ENCODE assay signal across 17 cellular contexts in the genomic region with DNA sequence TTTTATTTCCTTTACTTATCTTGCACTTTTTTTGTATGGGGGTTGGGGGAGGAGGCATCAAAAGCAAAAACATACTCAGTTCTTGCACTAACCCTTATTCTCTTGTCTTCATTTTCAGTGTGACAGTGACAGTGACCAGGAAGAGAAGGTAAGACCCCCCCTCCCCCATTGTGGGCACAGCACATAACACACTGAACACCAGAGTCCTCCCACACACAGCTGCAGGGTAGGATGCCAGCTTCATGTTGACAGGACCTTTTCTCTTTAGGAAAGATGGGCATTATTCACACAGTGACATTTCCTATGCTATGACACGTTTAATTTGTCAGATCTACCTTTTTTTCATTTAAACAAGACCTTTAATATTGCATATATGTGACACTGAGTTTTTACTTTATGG.
DNase-seq lines count a peak whose midpoint lies in the region; ATAC-seq and TF ChIP-seq lines count a peak whose summit lies in the region.
"Had no signal": no experiment of that assay in that cellular context is flagged by ENCODE, and none has a peak within 500 bp of the region (broad histone marks: within the 10 kb centered on the region; RNA-seq: fewer than 3 reads in every experiment).

No MANE protein-coding gene starts in this region.

- H3F3A ChIP-seq in SK-N-SH (replicated peaks; ENCODE audit: insufficient read depth) = no peaks in the 10 kb centered on the region

- CTCF ChIA-PET in SK-N-SH (lab: Yijun Ruan, JAX) = interaction anchor here (1.3 to 1.4 kb wide), 2 partner anchors 53 to 70 kb away, joined by 3 read pairs; no protein-coding TSS in a partner anchor

- H3K27me3 Mint-ChIP-seq in brain = peaks cover 3% of the 10 kb centered on the region
- H3K27me3 Mint-ChIP-seq: B cell, IgD-negative memory B cell had no signal

- peaks cover 79% of the 10 kb centered on the region for H3K4me1 Mint-ChIP-seq in brain
- H3K4me1 Mint-ChIP-seq: CD14-positive monocyte, IgD-negative memory B cell had no signal

- no peak overlapping the region for H3K4me2 ChIP-seq in SK-N-SH
- H3K4me2 ChIP-seq in BLaER1 = peak overlapping the region; percentile 84
- H3K4me2 ChIP-seq in KMS-11 = 0 out of 2 replicates have a peak overlapping the region, but pooled peaks have one; percentile 5

- H2AFZ ChIP-seq in SK-N-SH (ENCODE audit: low read depth) = no peak overlapping the region
- H2AFZ ChIP-seq in KMS-11 (ENCODE audit: low read depth) = no peak overlapping the region
- H2AFZ ChIP-seq: GM23248 had no signal

- TF ChIP-seq CTCF in SK-N-SH (IDR thresholded peaks at IDR 0.05) = no peak
- no peak for TF ChIP-seq CTCF in KMS-11 (conservative IDR thresholded peaks at IDR 0.05; ENCODE audit: low read depth, low read length)
- no peak for TF ChIP-seq CTCF in brain (conservative IDR thresholded peaks at IDR 0.05)
- TF ChIP-seq CTCF in ascending aorta (IDR thresholded peaks at IDR 0.05) = no peak

- H3K9ac ChIP-seq in SK-N-SH (no peak overlapping the region), BLaER1 (no peak overlapping the region), KMS-11 (no peak overlapping the region)
- H3K9ac ChIP-seq: GM23248 had no signal

- H3K9me3 Mint-ChIP-seq in brain = peaks cover 0 to 3% (median 0%) of the 10 kb centered on the region in 5 experiments
- H3K9me3 Mint-ChIP-seq: CD8-positive, alpha-beta T cell; IgD-negative memory B cell had no signal

- peaks cover 3% of the 10 kb centered on the region for H3K36me3 Mint-ChIP-seq in brain
- H3K36me3 Mint-ChIP-seq: CD14-positive monocyte; CD8-positive, alpha-beta T cell had no signal

- H3K27me3 ChIP-seq in SK-N-SH (ENCODE audit: insufficient read depth) (no peaks in the 10 kb centered on the region), BLaER1 (no peaks in the 10 kb centered on the region), KMS-11 (ENCODE audit: insufficient read depth, low read depth) (no peaks in the 10 kb centered on the region), ascending aorta (no peaks in the 10 kb centered on the region)

- H3K27ac ChIP-seq in SK-N-SH (ENCODE audit: low read depth in 2 of 2, low read length in 1 of 2) (peak overlapping the region in 1 of 2 experiments; percentile 24; a peak in 1 of 4 replicates), BLaER1 (0 out of 2 replicates have a peak overlapping the region, but pooled peaks have one; percentile 66), KMS-11 (no peak overlapping the region), ascending aorta (no peak overlapping the region)
- H3K27ac ChIP-seq: GM23248 had no signal

- intact Hi-C loops in ascending aorta (cut with DNase I) = no loop called here

- no peaks in the 10 kb centered on the region for H3K9me2 ChIP-seq in SK-N-SH

- H3K9me3 ChIP-seq in SK-N-SH (no peaks in the 10 kb centered on the region), BLaER1 (no peaks in the 10 kb centered on the region), ascending aorta (no peaks in the 10 kb centered on the region)
- H3K9me3 ChIP-seq: HAP-1 had no signal

- peak overlapping the region in 3 of 5 experiments; percentile 21 to 83 (median 70) for H3K27ac Mint-ChIP-seq in brain
- H3K27ac Mint-ChIP-seq: B cell; CD14-positive monocyte; CD8-positive, alpha-beta T cell; IgD-negative memory B cell had no signal

- WGBS in SK-N-SH (ENCODE audit: low lambda C conversion rate) = 59% methylated on average over 1 of the region's 1 CpG

- no peaks in the 10 kb centered on the region for H4K20me1 ChIP-seq in SK-N-SH (ENCODE audit: insufficient read depth)
- no peaks in the 10 kb centered on the region for H4K20me1 ChIP-seq in BLaER1
- no peaks in the 10 kb centered on the region for H4K20me1 ChIP-seq in KMS-11 (ENCODE audit: insufficient read depth)

- H3K4me3 ChIP-seq in SK-N-SH (ENCODE audit: low read depth in 2 of 2, low read length in 1 of 2) = no peak overlapping the region
- H3K4me3 ChIP-seq in BLaER1 = no peak overlapping the region
- no peak overlapping the region for H3K4me3 ChIP-seq in KMS-11 (IDR thresholded peaks at IDR 0.05; ENCODE audit: insufficient read depth, low read depth, low read length)
- H3K4me3 ChIP-seq in ascending aorta = no peak overlapping the region
- H3K4me3 ChIP-seq: GM23248, HAP-1 had no signal

- H3K4me1 ChIP-seq in SK-N-SH (ENCODE audit: control insufficient read depth in 1 of 2, insufficient read depth in 2 of 2, low read depth in 1 of 2, low read length in 1 of 2) (peaks cover 0 to 26% of the 10 kb centered on the region in 2 experiments; a peak in 2 of 4 replicates), BLaER1 (peaks cover 93% of the 10 kb centered on the region), KMS-11 (ENCODE audit: low read depth, poor library complexity, severe bottlenecking) (peaks cover 13% of the 10 kb centered on the region), ascending aorta (no peaks in the 10 kb centered on the region)
- H3K4me1 ChIP-seq: HAP-1 had no signal

- no peak for TF ChIP-seq RAD21 in SK-N-SH (IDR thresholded peaks at IDR 0.05; ENCODE audit: low read length)

- no peak for TF ChIP-seq EP300 in SK-N-SH (IDR thresholded peaks at IDR 0.05; ENCODE audit: borderline replicate concordance in 1 of 2, low read depth in 1 of 2, low read length in 1 of 2)

- H3K79me2 ChIP-seq in SK-N-SH (ENCODE audit: insufficient read depth) = no peaks in the 10 kb centered on the region
- H3K79me2 ChIP-seq in KMS-11 (ENCODE audit: insufficient read depth, low read depth) = no peaks in the 10 kb centered on the region

- ATAC-seq in SK-N-SH treated with all-trans-retinoic acid at 6 μM for 48 hours = no peak
- ATAC-seq: CD8-positive, alpha-beta T cell; HepG2 had no signal

- no peak for DNase-seq in SK-N-SH
- DNase-seq in C1 segment of cervical spinal cord (lab: John Stamatoyannopoulos, UW) = no peak
- no peak for DNase-seq in cerebellar nuclear complex (lab: John Stamatoyannopoulos, UW)
- no peak for DNase-seq in ascending aorta (ENCODE audit: low spot score in 2 of 2)
- DNase-seq: 8988T; Calu3; CD8-positive, alpha-beta T cell; GM23248 had no signal

- no peak overlapping the region for H3K4me3 Mint-ChIP-seq in brain
- H3K4me3 Mint-ChIP-seq: B cell; CD14-positive monocyte; CD8-positive, alpha-beta T cell; IgD-negative memory B cell had no signal

- POLR2A ChIA-PET in SK-N-SH (lab: Yijun Ruan, JAX) = no interaction called here

- H3K36me3 ChIP-seq in SK-N-SH (replicated peaks in 1 of 2; ENCODE audit: control insufficient read depth in 1 of 2, insufficient read depth in 2 of 2, low read length in 1 of 2) (no peaks in the 10 kb centered on the region), BLaER1 (no peaks in the 10 kb centered on the region), KMS-11 (ENCODE audit: insufficient read depth) (no peaks in the 10 kb centered on the region), ascending aorta (no peaks in the 10 kb centered on the region)
- H3K36me3 ChIP-seq: HAP-1 had no signal

TF ChIP-seq in SK-N-SH, 30 proteins besides CTCF, POLR2A, EP300 and RAD21:
- TF ChIP-seq CHD2 (IDR thresholded peaks at IDR 0.05; ENCODE audit: low read length, partially characterized antibody) = peak; percentile 22
- no peak for TF ChIP-seq MAX (IDR thresholded peaks at IDR 0.05; ENCODE audit: low read depth)
TF ChIP-seq in SK-N-SH: peak in this region for 1.

TF ChIP-seq in SK-N-SH treated with all-trans-retinoic acid at 6 μM for 48 hours, 23 proteins besides CTCF, POLR2A, EP300 and RAD21 (continues in another document):
- no peak for TF ChIP-seq PPARA (CRISPR knock-in tag; IDR thresholded peaks at IDR 0.05; ENCODE audit: borderline replicate concordance)
- TF ChIP-seq OSR1 (CRISPR knock-in tag; IDR thresholded peaks at IDR 0.05) = no peak
- no peak for TF ChIP-seq TCF4 (CRISPR knock-in tag; IDR thresholded peaks at IDR 0.05; ENCODE audit: borderline replicate concordance)
- no peak for TF ChIP-seq TSHZ2 (CRISPR knock-in tag; IDR thresholded peaks at IDR 0.05)
- no peak for TF ChIP-seq CREB5 (CRISPR knock-in tag; IDR thresholded peaks at IDR 0.05; ENCODE audit: low read depth)
- TF ChIP-seq ZNF70 (CRISPR knock-in tag; IDR thresholded peaks at IDR 0.05) = no peak
- no peak for TF ChIP-seq BACH2 (CRISPR knock-in tag; IDR thresholded peaks at IDR 0.05; ENCODE audit: borderline replicate concordance)
- TF ChIP-seq CSDC2 (CRISPR knock-in tag; IDR thresholded peaks at IDR 0.05) = no peak
- TF ChIP-seq ZNF8 (CRISPR knock-in tag; IDR thresholded peaks at IDR 0.05) = no peak
